ENCODE assay signal across 1 cellular context in genomic region chr5:96826071-96826470, GRCh38.
TF ChIP-seq lines count a peak whose summit lies in the region.

No MANE protein-coding gene starts in this region.

TF ChIP-seq in GM23338, 12 proteins besides CTCF, POLR2A, EP300 and RAD21 (continued from another document):
- TF ChIP-seq, protein P1, sequence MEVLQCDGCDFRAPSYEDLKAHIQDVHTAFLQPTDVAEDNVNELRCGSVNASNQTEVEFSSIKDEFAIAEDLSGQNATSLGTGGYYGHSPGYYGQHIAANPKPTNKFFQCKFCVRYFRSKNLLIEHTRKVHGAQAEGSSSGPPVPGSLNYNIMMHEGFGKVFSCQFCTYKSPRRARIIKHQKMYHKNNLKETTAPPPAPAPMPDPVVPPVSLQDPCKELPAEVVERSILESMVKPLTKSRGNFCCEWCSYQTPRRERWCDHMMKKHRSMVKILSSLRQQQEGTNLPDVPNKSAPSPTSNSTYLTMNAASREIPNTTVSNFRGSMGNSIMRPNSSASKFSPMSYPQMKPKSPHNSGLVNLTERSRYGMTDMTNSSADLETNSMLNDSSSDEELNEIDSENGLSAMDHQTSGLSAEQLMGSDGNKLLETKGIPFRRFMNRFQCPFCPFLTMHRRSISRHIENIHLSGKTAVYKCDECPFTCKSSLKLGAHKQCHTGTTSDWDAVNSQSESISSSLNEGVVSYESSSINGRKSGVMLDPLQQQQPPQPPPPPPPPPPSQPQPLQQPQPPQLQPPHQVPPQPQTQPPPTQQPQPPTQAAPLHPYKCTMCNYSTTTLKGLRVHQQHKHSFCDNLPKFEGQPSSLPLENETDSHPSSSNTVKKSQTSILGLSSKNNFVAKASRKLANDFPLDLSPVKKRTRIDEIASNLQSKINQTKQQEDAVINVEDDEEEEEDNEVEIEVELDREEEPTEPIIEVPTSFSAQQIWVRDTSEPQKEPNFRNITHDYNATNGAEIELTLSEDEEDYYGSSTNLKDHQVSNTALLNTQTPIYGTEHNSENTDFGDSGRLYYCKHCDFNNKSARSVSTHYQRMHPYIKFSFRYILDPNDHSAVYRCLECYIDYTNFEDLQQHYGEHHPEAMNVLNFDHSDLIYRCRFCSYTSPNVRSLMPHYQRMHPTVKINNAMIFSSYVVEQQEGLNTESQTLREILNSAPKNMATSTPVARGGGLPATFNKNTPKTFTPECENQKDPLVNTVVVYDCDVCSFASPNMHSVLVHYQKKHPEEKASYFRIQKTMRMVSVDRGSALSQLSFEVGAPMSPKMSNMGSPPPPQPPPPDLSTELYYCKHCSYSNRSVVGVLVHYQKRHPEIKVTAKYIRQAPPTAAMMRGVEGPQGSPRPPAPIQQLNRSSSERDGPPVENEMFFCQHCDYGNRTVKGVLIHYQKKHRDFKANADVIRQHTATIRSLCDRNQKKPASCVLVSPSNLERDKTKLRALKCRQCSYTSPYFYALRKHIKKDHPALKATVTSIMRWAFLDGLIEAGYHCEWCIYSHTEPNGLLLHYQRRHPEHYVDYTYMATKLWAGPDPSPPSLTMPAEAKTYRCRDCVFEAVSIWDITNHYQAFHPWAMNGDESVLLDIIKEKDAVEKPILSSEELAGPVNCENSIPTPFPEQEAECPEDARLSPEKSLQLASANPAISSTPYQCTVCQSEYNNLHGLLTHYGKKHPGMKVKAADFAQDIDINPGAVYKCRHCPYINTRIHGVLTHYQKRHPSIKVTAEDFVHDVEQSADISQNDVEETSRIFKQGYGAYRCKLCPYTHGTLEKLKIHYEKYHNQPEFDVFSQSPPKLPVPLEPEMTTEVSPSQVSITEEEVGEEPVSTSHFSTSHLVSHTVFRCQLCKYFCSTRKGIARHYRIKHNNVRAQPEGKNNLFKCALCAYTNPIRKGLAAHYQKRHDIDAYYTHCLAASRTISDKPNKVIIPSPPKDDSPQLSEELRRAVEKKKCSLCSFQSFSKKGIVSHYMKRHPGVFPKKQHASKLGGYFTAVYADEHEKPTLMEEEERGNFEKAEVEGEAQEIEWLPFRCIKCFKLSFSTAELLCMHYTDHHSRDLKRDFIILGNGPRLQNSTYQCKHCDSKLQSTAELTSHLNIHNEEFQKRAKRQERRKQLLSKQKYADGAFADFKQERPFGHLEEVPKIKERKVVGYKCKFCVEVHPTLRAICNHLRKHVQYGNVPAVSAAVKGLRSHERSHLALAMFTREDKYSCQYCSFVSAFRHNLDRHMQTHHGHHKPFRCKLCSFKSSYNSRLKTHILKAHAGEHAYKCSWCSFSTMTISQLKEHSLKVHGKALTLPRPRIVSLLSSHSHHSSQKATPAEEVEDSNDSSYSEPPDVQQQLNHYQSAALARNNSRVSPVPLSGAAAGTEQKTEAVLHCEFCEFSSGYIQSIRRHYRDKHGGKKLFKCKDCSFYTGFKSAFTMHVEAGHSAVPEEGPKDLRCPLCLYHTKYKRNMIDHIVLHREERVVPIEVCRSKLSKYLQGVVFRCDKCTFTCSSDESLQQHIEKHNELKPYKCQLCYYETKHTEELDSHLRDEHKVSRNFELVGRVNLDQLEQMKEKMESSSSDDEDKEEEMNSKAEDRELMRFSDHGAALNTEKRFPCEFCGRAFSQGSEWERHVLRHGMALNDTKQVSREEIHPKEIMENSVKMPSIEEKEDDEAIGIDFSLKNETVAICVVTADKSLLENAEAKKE (CRISPR knock-in tag; IDR thresholded peaks at IDR 0.05) = no peak
- no peak for TF ChIP-seq CREB1 (CRISPR knock-in tag; IDR thresholded peaks at IDR 0.05; ENCODE audit: low read depth)
- no peak for TF ChIP-seq NANOG (IDR thresholded peaks at IDR 0.05; ENCODE audit: borderline replicate concordance)
- TF ChIP-seq EZH2 (IDR thresholded peaks at IDR 0.05; ENCODE audit: low read depth, unreplicated experiment) = no peak
- TF ChIP-seq, protein P2, sequence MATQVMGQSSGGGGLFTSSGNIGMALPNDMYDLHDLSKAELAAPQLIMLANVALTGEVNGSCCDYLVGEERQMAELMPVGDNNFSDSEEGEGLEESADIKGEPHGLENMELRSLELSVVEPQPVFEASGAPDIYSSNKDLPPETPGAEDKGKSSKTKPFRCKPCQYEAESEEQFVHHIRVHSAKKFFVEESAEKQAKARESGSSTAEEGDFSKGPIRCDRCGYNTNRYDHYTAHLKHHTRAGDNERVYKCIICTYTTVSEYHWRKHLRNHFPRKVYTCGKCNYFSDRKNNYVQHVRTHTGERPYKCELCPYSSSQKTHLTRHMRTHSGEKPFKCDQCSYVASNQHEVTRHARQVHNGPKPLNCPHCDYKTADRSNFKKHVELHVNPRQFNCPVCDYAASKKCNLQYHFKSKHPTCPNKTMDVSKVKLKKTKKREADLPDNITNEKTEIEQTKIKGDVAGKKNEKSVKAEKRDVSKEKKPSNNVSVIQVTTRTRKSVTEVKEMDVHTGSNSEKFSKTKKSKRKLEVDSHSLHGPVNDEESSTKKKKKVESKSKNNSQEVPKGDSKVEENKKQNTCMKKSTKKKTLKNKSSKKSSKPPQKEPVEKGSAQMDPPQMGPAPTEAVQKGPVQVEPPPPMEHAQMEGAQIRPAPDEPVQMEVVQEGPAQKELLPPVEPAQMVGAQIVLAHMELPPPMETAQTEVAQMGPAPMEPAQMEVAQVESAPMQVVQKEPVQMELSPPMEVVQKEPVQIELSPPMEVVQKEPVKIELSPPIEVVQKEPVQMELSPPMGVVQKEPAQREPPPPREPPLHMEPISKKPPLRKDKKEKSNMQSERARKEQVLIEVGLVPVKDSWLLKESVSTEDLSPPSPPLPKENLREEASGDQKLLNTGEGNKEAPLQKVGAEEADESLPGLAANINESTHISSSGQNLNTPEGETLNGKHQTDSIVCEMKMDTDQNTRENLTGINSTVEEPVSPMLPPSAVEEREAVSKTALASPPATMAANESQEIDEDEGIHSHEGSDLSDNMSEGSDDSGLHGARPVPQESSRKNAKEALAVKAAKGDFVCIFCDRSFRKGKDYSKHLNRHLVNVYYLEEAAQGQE (IDR thresholded peaks at IDR 0.05; ENCODE audit: unreplicated experiment) = no peak
- no peak for TF ChIP-seq STAT1 (IDR thresholded peaks at IDR 0.05; ENCODE audit: unreplicated experiment)
- TF ChIP-seq POLR2AphosphoS5 (IDR thresholded peaks at IDR 0.05; ENCODE audit: low read depth) = no peak
